In genomic region chr12:118103231-118103600, GRCh38 we compare ENCODE assay signal across 8 cellular contexts. TPM values are rescaled to one million over a fixed set of nuclear protein-coding genes. Genes with fewer than 3 reads are reported as not detected.
DNase-seq lines count a peak whose midpoint lies in the region; ATAC-seq and TF ChIP-seq lines count a peak whose summit lies in the region.

No MANE protein-coding gene starts in this region.

- H3K4me1 ChIP-seq in Loucy (ENCODE audit: insufficient read depth, low read length, poor library complexity, severe bottlenecking) = peaks cover 4% of the 10 kb centered on the region
- peaks cover 3% of the 10 kb centered on the region for H3K4me1 ChIP-seq in smooth muscle cell (ENCODE audit: low read depth)

- H3K9ac ChIP-seq in Loucy (ENCODE audit: low read depth, low read length, poor library complexity, severe bottlenecking) (peak overlapping the region; percentile 77), smooth muscle cell (ENCODE audit: low read depth) (no peak overlapping the region)

- H3K4me2 ChIP-seq in Loucy (ENCODE audit: low read depth, low read length, poor library complexity, severe bottlenecking) (peak overlapping the region; percentile 79), smooth muscle cell (peak overlapping the region; percentile 99)

- H3K36me3 ChIP-seq in Loucy (ENCODE audit: insufficient read depth, low read length) (no peaks in the 10 kb centered on the region), smooth muscle cell (ENCODE audit: low read depth) (no peaks in the 10 kb centered on the region)

- TF ChIP-seq CTCF in Loucy (conservative IDR thresholded peaks at IDR 0.05; ENCODE audit: low read length) (no peak), smooth muscle cell (IDR thresholded peaks at IDR 0.05; ENCODE audit: borderline replicate concordance, insufficient read depth, poor library complexity, severe bottlenecking) (no peak)

- DNase-seq in DMS 273 (lab: John Stamatoyannopoulos, UW; ENCODE audit: unreplicated experiment) (peak; percentile 45), DMS 273 treated with DMSO at 0.1 percent for 48 hours (lab: John Stamatoyannopoulos, UW) (no peak), smooth muscle cell (lab: John Stamatoyannopoulos, UW; ENCODE audit: unreplicated experiment) (peak; percentile 36), RPMI8226 (no peak), SIG-M5 treated with dmso at 0.1 percent for 504 hours (lab: John Stamatoyannopoulos, UW; ENCODE audit: unreplicated experiment) (no peak)
- peak; percentile 19 for DNase-seq in activated naive CD8-positive, alpha-beta T cell treated with anti-CD3 and anti-CD28 coated beads, Interleukin-2, amount 50 U/mL, for 24 hours

- no peaks in the 10 kb centered on the region for H3K36me3 Mint-ChIP-seq in activated naive CD8-positive, alpha-beta T cell treated with anti-CD3 and anti-CD28 coated beads, Interleukin-2, amount 50 U/mL, for 24 hours (ENCODE audit: low read depth)

- H2AFZ ChIP-seq in Loucy (ENCODE audit: low read length) (peak overlapping the region; percentile 95), smooth muscle cell (ENCODE audit: low read depth) (peak overlapping the region; percentile 91)

- H3K27me3 ChIP-seq in Loucy (ENCODE audit: insufficient read depth, low read length, poor library complexity, severe bottlenecking) (no peaks in the 10 kb centered on the region), smooth muscle cell (ENCODE audit: low read depth) (no peaks in the 10 kb centered on the region)

- H3F3A ChIP-seq in Loucy (ENCODE audit: low read depth) (no peaks in the 10 kb centered on the region), smooth muscle cell (ENCODE audit: low read depth) (no peaks in the 10 kb centered on the region)

- no peaks in the 10 kb centered on the region for H3K9me3 ChIP-seq in Loucy (ENCODE audit: insufficient read depth, low read depth, low read length)
- no peaks in the 10 kb centered on the region for H3K9me3 ChIP-seq in iPS-18c (ENCODE audit: control insufficient read depth, insufficient read depth, low read length)
- H3K9me3 ChIP-seq in smooth muscle cell (replicated peaks; ENCODE audit: low read depth) = no peaks in the 10 kb centered on the region

- peak overlapping the region; percentile 64 for H3K27ac Mint-ChIP-seq in activated naive CD8-positive, alpha-beta T cell treated with anti-CD3 and anti-CD28 coated beads, Interleukin-2, amount 50 U/mL, for 24 hours

- H3K9me2 ChIP-seq in Loucy (replicated peaks; ENCODE audit: low read depth, low read length) = no peaks in the 10 kb centered on the region

- H3K27ac ChIP-seq in smooth muscle cell (ENCODE audit: low read depth) = no peak overlapping the region

- H4K20me1 ChIP-seq in Loucy (ENCODE audit: insufficient read depth, low read length, poor library complexity, severe bottlenecking) (no peaks in the 10 kb centered on the region), smooth muscle cell (ENCODE audit: low read depth) (no peaks in the 10 kb centered on the region)

- H3K4me3 Mint-ChIP-seq in activated naive CD8-positive, alpha-beta T cell treated with anti-CD3 and anti-CD28 coated beads, Interleukin-2, amount 50 U/mL, for 24 hours = peak overlapping the region; percentile 81

- peak; percentile 16 for ATAC-seq in activated naive CD8-positive, alpha-beta T cell treated with anti-CD3 and anti-CD28 coated beads, Interleukin-2, amount 50 U/mL, for 24 hours

- peaks cover 22% of the 10 kb centered on the region for H3K27me3 Mint-ChIP-seq in activated naive CD8-positive, alpha-beta T cell treated with anti-CD3 and anti-CD28 coated beads, Interleukin-2, amount 50 U/mL, for 24 hours

- peaks cover 7% of the 10 kb centered on the region for H3K4me1 Mint-ChIP-seq in activated naive CD8-positive, alpha-beta T cell treated with anti-CD3 and anti-CD28 coated beads, Interleukin-2, amount 50 U/mL, for 24 hours

- H3K9me3 Mint-ChIP-seq in activated naive CD8-positive, alpha-beta T cell treated with anti-CD3 and anti-CD28 coated beads, Interleukin-2, amount 50 U/mL, for 24 hours = no peaks in the 10 kb centered on the region

- H3K4me3 ChIP-seq in Loucy (ENCODE audit: low read length, poor library complexity, severe bottlenecking) = peak overlapping the region; percentile 90
- H3K4me3 ChIP-seq in iPS-18c (ENCODE audit: insufficient read depth, low read depth, low read length) = peak overlapping the region; percentile 89
- peak overlapping the region; percentile 86 for H3K4me3 ChIP-seq in smooth muscle cell

- WGBS in smooth muscle cell (ENCODE audit: low lambda C conversion rate) = under 1% methylated on average over 30 of the region's 30 CpGs

- H3K79me2 ChIP-seq in Loucy (ENCODE audit: insufficient read depth, low read length) (no peaks in the 10 kb centered on the region), smooth muscle cell (ENCODE audit: low read depth) (no peaks in the 10 kb centered on the region)

RNA-seq across cellular contexts. Expression of gene VSIG10, which starts 0.6 kb away (rescaled TPM):
- 2.3 and 5.6 TPM in 2 replicates for total RNA-seq in smooth muscle cell
- polyA plus RNA-seq in smooth muscle cell = 2.3 and 3.0 TPM in 2 replicates

RNA-seq across cellular contexts. Expression of gene PEBP1, which starts 32.7 kb away (rescaled TPM):
- total RNA-seq in smooth muscle cell = 106 and 118 TPM in 2 replicates
- 193 and 199 TPM in 2 replicates for polyA plus RNA-seq in smooth muscle cell

RNA-seq across cellular contexts. Expression of gene WSB2, which starts 42.2 kb away (rescaled TPM):
- 71.5 and 78.2 TPM in 2 replicates for total RNA-seq in smooth muscle cell
- 43.9 and 48.1 TPM in 2 replicates for polyA plus RNA-seq in smooth muscle cell

Comparison
In these comparisons a context has a peak if more than half of its experiments do, and no peak if none do; other contexts are left out.
1. DNase-seq: peak in DMS 273 (single experiment), activated naive CD8-positive, alpha-beta T cell treated with anti-CD3 and anti-CD28 coated beads, Interleukin-2, amount 50 U/mL, for 24 hours (single experiment) and smooth muscle cell (single experiment); none in DMS 273 treated with DMSO at 0.1 percent for 48 hours (single experiment), RPMI8226 (single experiment) and SIG-M5 treated with dmso at 0.1 percent for 504 hours (single experiment).
2. Peak in every context shown above with its lines, with median percentiles within 50 percentile points of each other: H3K4me3 ChIP-seq.